In the genomic region with DNA sequence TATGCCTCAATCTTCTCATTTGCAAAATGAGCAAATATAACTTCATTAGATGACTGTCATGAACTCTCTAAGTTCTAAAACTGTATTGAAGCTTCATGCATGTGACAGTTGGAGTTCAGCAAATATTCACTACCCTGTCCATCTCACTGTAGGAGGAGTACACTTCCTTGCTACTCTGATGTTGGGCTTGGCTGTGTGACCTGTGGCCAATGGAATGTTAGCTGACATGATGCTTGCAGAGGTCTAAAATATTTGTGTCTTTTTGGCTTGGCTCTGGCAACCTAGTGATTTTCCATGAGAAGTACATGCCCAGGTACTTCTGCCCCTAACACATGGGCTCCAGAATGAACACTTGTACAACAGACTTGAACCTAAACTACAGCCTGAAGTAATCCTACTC, we compare ENCODE assay signal across 22 cellular contexts.
A peak's percentile ranks its signal among the peaks of the same experiment; 100 is the strongest.
DNase-seq lines count a peak whose midpoint lies in the region; ATAC-seq, FAIRE-seq and TF ChIP-seq lines count a peak whose summit lies in the region.
"Had no signal": no experiment of that assay in that cellular context is flagged by ENCODE, and none has a peak within 500 bp of the region (broad histone marks: within the 10 kb centered on the region; RNA-seq: fewer than 3 reads in every experiment).

No MANE protein-coding gene starts in this region.

- H3K36me3 ChIP-seq in upper lobe of right lung: no peaks in the 10 kb centered on the region
- H3K36me3 ChIP-seq: BLaER1, SJSA1 had no signal

- no peak for FAIRE-seq in H54 (lab: Jason Lieb, UNC)
- FAIRE-seq: A204.1 had no signal

- intact Hi-C loops in upper lobe of right lung (cut with DNase I): no loop called here

- no peaks in the 10 kb centered on the region for H3K4me1 ChIP-seq in upper lobe of right lung
- H3K4me1 ChIP-seq: BLaER1, SJSA1 had no signal

- TF ChIP-seq CTCF in AG10803 (conservative IDR thresholded peaks at IDR 0.05; ENCODE audit: low read length) (no peak), upper lobe of right lung (IDR thresholded peaks at IDR 0.05) (no peak)

- no peak for ATAC-seq in upper lobe of right lung
- ATAC-seq: Panc1 had no signal

- no peak overlapping the region for H3K27ac ChIP-seq in upper lobe of right lung
- H3K27ac ChIP-seq: BLaER1, KMS-11, SJSA1 had no signal

- no peaks in the 10 kb centered on the region for H3K27me3 ChIP-seq in upper lobe of right lung
- H3K27me3 ChIP-seq: BLaER1 had no signal

- no peaks in the 10 kb centered on the region for H3K9me3 ChIP-seq in upper lobe of right lung
- H3K9me3 ChIP-seq: BLaER1 had no signal

- DNase-seq in AG10803 (ENCODE audit: low read depth) (peak; percentile 20), HS-27A (ENCODE audit: low read depth) (peak; percentile 27), astrocyte of the hippocampus (ENCODE audit: low read depth, low spot score) (peak; percentile 2), hepatic stellate cell (ENCODE audit: low spot score) (peak; percentile 8), iPS-NIHi7 (ENCODE audit: extremely low spot score) (no peak), amniotic stem cell (lab: John Stamatoyannopoulos, UW) (no peak), H54 (ENCODE audit: insufficient read length, low spot score) (no peak), upper lobe of right lung (no peak)
- DNase-seq: CD4-positive, alpha-beta T cell; COR-L47; DMS79; H9; HFFc6; NCI-H1105 treated with DMSO at 0.1 percent for 48 hours; NCI-H2029 treated with DMSO at 0.1 percent for 48 hours; NCI-H524 treated with DMSO at 0.1 percent for 48 hours; NCI-H82 had no signal

- no peak overlapping the region for H3K4me3 ChIP-seq in AG10803 (ENCODE audit: low read length)
- H3K4me3 ChIP-seq in upper lobe of right lung: no peak overlapping the region
- H3K4me3 ChIP-seq: BLaER1, SJSA1 had no signal

- TF ChIP-seq POLR2A in H54 (IDR thresholded peaks at IDR 0.05; ENCODE audit: low read depth, low read length): no peak

Comparison
In these comparisons a context has a peak if more than half of its experiments do, and no peak if none do; other contexts are left out.
1. DNase-seq: peak in AG10803 (single experiment), HS-27A (single experiment), astrocyte of the hippocampus (single experiment) and hepatic stellate cell (single experiment); none in iPS-NIHi7 (single experiment), amniotic stem cell (single experiment), H54 (single experiment) and upper lobe of right lung (single experiment).